8 cellular contexts compared by ENCODE assay signal in the genomic region with DNA sequence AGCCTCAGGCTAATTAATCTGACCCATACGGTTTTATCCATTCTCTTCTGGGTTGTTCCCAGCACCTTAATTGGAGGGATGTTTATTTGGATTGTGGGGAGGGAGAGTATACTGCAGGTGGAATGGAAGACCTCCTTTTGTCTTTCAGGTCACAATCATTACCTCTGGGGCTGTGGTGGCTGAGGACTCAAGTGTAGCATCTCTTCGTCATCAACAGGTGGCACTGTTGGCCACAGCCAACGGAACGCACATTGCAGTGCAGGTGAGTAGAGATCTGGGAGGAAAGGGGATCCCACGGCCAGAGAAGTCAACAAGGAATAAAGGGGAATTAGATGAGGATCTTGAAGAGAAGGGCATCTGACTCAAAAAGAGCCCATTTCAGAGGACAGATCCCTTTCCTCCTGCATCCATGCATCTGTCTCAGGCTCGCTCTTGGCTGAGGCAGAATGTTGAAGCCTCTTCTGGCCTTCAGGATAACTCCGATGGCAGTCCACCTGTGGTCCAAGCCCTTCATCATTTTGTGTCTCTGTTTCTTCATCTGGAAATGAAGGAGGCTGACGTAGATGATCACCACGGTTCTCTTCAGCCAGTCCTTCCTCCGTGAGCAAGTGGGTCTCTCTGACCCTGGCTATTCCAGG. TPM values are rescaled to one million over a fixed set of nuclear protein-coding genes. Genes with fewer than 3 reads are reported as not detected.
DNase-seq lines count a peak whose midpoint lies in the region; ATAC-seq and TF ChIP-seq lines count a peak whose summit lies in the region.

No MANE protein-coding gene starts in this region.

- H3K9me3 ChIP-seq in T-helper 17 cell (ENCODE audit: control insufficient read depth, low read length, poor library complexity, severe bottlenecking) (no peaks in the 10 kb centered on the region), liver (ENCODE audit: control insufficient read depth in 4 of 4, low read length in 3 of 4) (no peaks in the 10 kb centered on the region), upper lobe of left lung (no peaks in the 10 kb centered on the region)

- H3K27ac Mint-ChIP-seq in T-helper 17 cell = no peak overlapping the region
- peak overlapping the region; percentile 13 for H3K27ac Mint-ChIP-seq in central memory CD8-positive, alpha-beta T cell (ENCODE audit: low read depth)

- H3K9me3 Mint-ChIP-seq in central memory CD8-positive, alpha-beta T cell = no peaks in the 10 kb centered on the region

- TF ChIP-seq EP300 in upper lobe of left lung (IDR thresholded peaks at IDR 0.05) = no peak

- TF ChIP-seq CTCF in LNCAP (IDR thresholded peaks at IDR 0.05) = peak; percentile 76
- peak; percentile 85 for TF ChIP-seq CTCF in liver (IDR thresholded peaks at IDR 0.05; ENCODE audit: low read depth, low read length, missing input control)
- peak; percentile 44 to 72 (median 60) for TF ChIP-seq CTCF in upper lobe of left lung (IDR thresholded peaks at IDR 0.05)

- H3K27me3 ChIP-seq in liver (ENCODE audit: control insufficient read depth in 4 of 4, insufficient read depth in 4 of 4, low read length in 3 of 4) = no peaks in the 10 kb centered on the region
- no peaks in the 10 kb centered on the region for H3K27me3 ChIP-seq in upper lobe of left lung

- H3K27me3 Mint-ChIP-seq in T-helper 17 cell = no peaks in the 10 kb centered on the region
- H3K27me3 Mint-ChIP-seq in central memory CD8-positive, alpha-beta T cell = no peaks in the 10 kb centered on the region

- H3K9ac ChIP-seq in liver (ENCODE audit: low read depth in 1 of 2, low read length in 2 of 2) = no peak overlapping the region

- H3K36me3 ChIP-seq in liver (ENCODE audit: control insufficient read depth in 4 of 4, insufficient read depth in 3 of 4, low read depth in 1 of 4, low read length in 3 of 4) (peaks cover 3 to 56% (median 27%) of the 10 kb centered on the region in 4 donors), upper lobe of left lung (peaks cover 20 to 63% (median 47%) of the 10 kb centered on the region in 4 donors)

- H3K4me3 ChIP-seq in liver (ENCODE audit: low read depth in 1 of 3, low read length in 3 of 3) (no peak overlapping the region), upper lobe of left lung (no peak overlapping the region)

- no peaks in the 10 kb centered on the region for H3K4me1 ChIP-seq in liver (ENCODE audit: control insufficient read depth in 4 of 4, insufficient read depth in 4 of 4, low read length in 3 of 4)
- peaks cover 16 to 27% (median 21%) of the 10 kb centered on the region in 4 donors for H3K4me1 ChIP-seq in upper lobe of left lung

- peak; percentile 47 for ATAC-seq in T-helper 17 cell
- ATAC-seq in central memory CD8-positive, alpha-beta T cell (replicated peaks; ENCODE audit: extremely low read depth, poor library complexity, severe bottlenecking) = no peak
- ATAC-seq in upper lobe of left lung (ENCODE audit: low FRiP score in 2 of 2) = no peak
- ATAC-seq in HG03097 (IDR thresholded peaks at IDR 0.05; ENCODE audit: low FRiP score, unreplicated experiment) = no peak
- ATAC-seq in HG03342 (IDR thresholded peaks at IDR 0.05; ENCODE audit: unreplicated experiment) = no peak

- H3K4me3 Mint-ChIP-seq in T-helper 17 cell = no peak overlapping the region
- no peak overlapping the region for H3K4me3 Mint-ChIP-seq in central memory CD8-positive, alpha-beta T cell

- peak; percentile 58 for DNase-seq in ELR (ENCODE audit: low read depth)
- peak; percentile 33 to 35 (median 34) for DNase-seq in T-helper 17 cell
- no peak for DNase-seq in central memory CD8-positive, alpha-beta T cell (ENCODE audit: low spot score in 2 of 2)
- peak in 1 of 2 donors; percentile 64 for DNase-seq in upper lobe of left lung

- TF ChIP-seq RAD21 in liver (IDR thresholded peaks at IDR 0.05) = peak; percentile 90 to 93

- TF ChIP-seq POLR2A in upper lobe of left lung (IDR thresholded peaks at IDR 0.05) = no peak

- no peak overlapping the region for H3K27ac ChIP-seq in liver (ENCODE audit: low read depth in 1 of 2, low read length in 2 of 2)
- no peak overlapping the region for H3K27ac ChIP-seq in upper lobe of left lung

- 58% methylated on average over 10 of the region's 10 CpGs for WGBS in liver
- 58 to 63% methylated on average over 10 of the region's 10 CpGs for WGBS in upper lobe of left lung, 2 donors

- peaks cover 20% of the 10 kb centered on the region for H3K4me1 Mint-ChIP-seq in T-helper 17 cell
- H3K4me1 Mint-ChIP-seq in central memory CD8-positive, alpha-beta T cell = peaks cover 16% of the 10 kb centered on the region

- H3K36me3 Mint-ChIP-seq in T-helper 17 cell (ENCODE audit: low read depth) = peaks cover 8% of the 10 kb centered on the region
- peaks cover 28% of the 10 kb centered on the region for H3K36me3 Mint-ChIP-seq in central memory CD8-positive, alpha-beta T cell (ENCODE audit: insufficient read depth)

TF ChIP-seq in liver, 16 proteins besides CTCF, POLR2A, EP300 and RAD21:
- no peak for TF ChIP-seq HNF4A (conservative IDR thresholded peaks at IDR 0.05)
- TF ChIP-seq, protein P1, sequence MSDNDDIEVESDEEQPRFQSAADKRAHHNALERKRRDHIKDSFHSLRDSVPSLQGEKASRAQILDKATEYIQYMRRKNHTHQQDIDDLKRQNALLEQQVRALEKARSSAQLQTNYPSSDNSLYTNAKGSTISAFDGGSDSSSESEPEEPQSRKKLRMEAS (IDR thresholded peaks at IDR 0.05) = no peak
- TF ChIP-seq JUND (IDR thresholded peaks at IDR 0.05) = no peak
- no peak for TF ChIP-seq SP1 (IDR thresholded peaks at IDR 0.05)
- TF ChIP-seq, protein P2, sequence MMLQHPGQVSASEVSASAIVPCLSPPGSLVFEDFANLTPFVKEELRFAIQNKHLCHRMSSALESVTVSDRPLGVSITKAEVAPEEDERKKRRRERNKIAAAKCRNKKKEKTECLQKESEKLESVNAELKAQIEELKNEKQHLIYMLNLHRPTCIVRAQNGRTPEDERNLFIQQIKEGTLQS (IDR thresholded peaks at IDR 0.05) = no peak
- no peak for TF ChIP-seq TAF1 (conservative IDR thresholded peaks at IDR 0.05)
- TF ChIP-seq FOXA1 (IDR thresholded peaks at IDR 0.05) = no peak
- TF ChIP-seq RXRA (IDR thresholded peaks at IDR 0.05) = no peak
- no peak for TF ChIP-seq YY1 (IDR thresholded peaks at IDR 0.05)

RNA-seq across cellular contexts. Expression of a gene that starts 3.2 kb away (rescaled TPM):
- 100 to 1,000 TPM; 193 to 206 TPM for total RNA-seq in T-helper 17 cell
- 1 to 10 TPM; 3.3 to 6.3 TPM for total RNA-seq in liver
- polyA plus RNA-seq in liver = 1 to 10 TPM; 1.0 to 1.6 TPM
- total RNA-seq in upper lobe of left lung = 10 to 100 TPM in 5 of 6 donors, 1 to 10 TPM in 1; 10.0 to 39.8 (median 23.4) TPM

RNA-seq across cellular contexts. Expression of a gene that starts 34.9 kb away (rescaled TPM):
- 10 to 100 TPM; 50.0 to 60.8 TPM for total RNA-seq in T-helper 17 cell
- 10 to 100 TPM; 10.6 to 18.4 TPM for total RNA-seq in liver
- polyA plus RNA-seq in liver = 10 to 100 TPM; 11.5 to 13.3 TPM
- 100 to 1,000 TPM in 2 of 6 donors, 10 to 100 TPM in 4; 26.8 to 242 (median 38.1) TPM for total RNA-seq in upper lobe of left lung

RNA-seq across cellular contexts. Expression of a gene that starts 47.9 kb away (rescaled TPM):
- total RNA-seq in T-helper 17 cell = 10 to 100 TPM; 25.0 to 29.9 TPM
- total RNA-seq in liver = 1 to 10 TPM; 2.1 to 7.3 TPM
- 1 to 10 TPM; 2.8 to 7.8 TPM for polyA plus RNA-seq in liver
- total RNA-seq in upper lobe of left lung = 10 to 100 TPM; 14.8 to 48.2 (median 31.5) TPM

Comparison
In these comparisons a context has a peak if more than half of its experiments do, and no peak if none do; other contexts are left out.
1. DNase-seq: peak in ELR (single experiment) and T-helper 17 cell (3 of 3); none in central memory CD8-positive, alpha-beta T cell (0 of 2).
2. RNA of a gene that starts 3.2 kb away (total RNA-seq): 193 to 206 TPM in T-helper 17 cell; 10.0 to 39.8 TPM in upper lobe of left lung and 3.3 to 6.3 TPM in liver; every median in the first group is over 4 times any median in the second.
3. Peak in every context shown above with its lines, with median percentiles within 50 percentile points of each other: CTCF ChIP-seq.